In genomic region chr15:37995461-37996347, GRCh38 we compare ENCODE assay signal across 1 cellular context.
TF ChIP-seq lines count a peak whose summit lies in the region.

No MANE protein-coding gene starts in this region.

TF ChIP-seq in HepG2, 621 proteins besides CTCF, POLR2A, EP300 and RAD21 (continued from another document):
- 0 out of 2 replicates have a peak, but pooled peaks have one; percentile 39 for TF ChIP-seq FOXP4 (CRISPR knock-in tag; IDR thresholded peaks at IDR 0.05)
- no peak for TF ChIP-seq ZNF720 (CRISPR knock-in tag; IDR thresholded peaks at IDR 0.05)
- no peak for TF ChIP-seq DNMT3B (CRISPR knock-in tag; conservative IDR thresholded peaks at IDR 0.05)
